8 cellular contexts compared by ENCODE assay signal in genomic region chr19:47514869-47515588, GRCh38. TPM values are rescaled to one million over a fixed set of nuclear protein-coding genes. Genes with fewer than 3 reads are reported as not detected.
A peak's percentile ranks its signal among the peaks of the same experiment; 100 is the strongest.
DNase-seq lines count a peak whose midpoint lies in the region; ATAC-seq, FAIRE-seq and TF ChIP-seq lines count a peak whose summit lies in the region.

Gene NAPA (minus strand): TSS chr19:47515063. CDS start chr19:47514940, 123 bp downstream.

- H3K9me3 ChIP-seq in ascending aorta (no peaks in the 10 kb centered on the region), right atrium auricular region (no peaks in the 10 kb centered on the region), psoas muscle (no peaks in the 10 kb centered on the region)

- peak; percentile 96 for FAIRE-seq in urothelium cell line (lab: Jason Lieb, UNC)

- H3K27ac ChIP-seq in ascending aorta (peak within 1 kb of the TSS; percentile 92 to 96), right atrium auricular region (peak within 1 kb of the TSS; percentile 95 to 96), psoas muscle (peak within 1 kb of the TSS; percentile 99)

- peak within 1 kb of the TSS; percentile 84 to 85 for H3K4me3 ChIP-seq in ascending aorta
- H3K4me3 ChIP-seq in right atrium auricular region: peak within 1 kb of the TSS; percentile 77 to 98
- peak within 1 kb of the TSS; percentile 95 for H3K4me3 ChIP-seq in psoas muscle

- DNase-seq in NCI-H1930 (lab: John Stamatoyannopoulos, UW): peak; percentile 100
- peak; percentile 100 for DNase-seq in T-helper 2 cell treated with Interferon-gamma antibody and Interleukin-4, amounts not matched to agents 5 μg/mL and 100 μg/mL, for 36 hours (ENCODE audit: low spot score)
- DNase-seq in ascending aorta (ENCODE audit: low spot score in 2 of 2): peak; percentile 100
- peak; percentile 100 for DNase-seq in right atrium auricular region (ENCODE audit: low spot score)
- peak; percentile 100 for DNase-seq in psoas muscle
- peak; percentile 99 for DNase-seq in urothelium cell line (ENCODE audit: low spot score)

- no peaks in the 10 kb centered on the region for H3K27me3 Mint-ChIP-seq in T-helper 2 cell treated with Interferon-gamma antibody and Interleukin-4, amounts not matched to agents 5 μg/mL and 100 μg/mL, for 36 hours (ENCODE audit: low read depth)

- H3K9me3 Mint-ChIP-seq in T-helper 2 cell treated with Interferon-gamma antibody and Interleukin-4, amounts not matched to agents 5 μg/mL and 100 μg/mL, for 36 hours: no peaks in the 10 kb centered on the region

- H3K4me1 ChIP-seq in ascending aorta: peaks cover 21 to 38% of the 10 kb centered on the region in 2 donors
- H3K4me1 ChIP-seq in right atrium auricular region: peaks cover 0 to 47% of the 10 kb centered on the region in 2 donors
- peaks cover 36% of the 10 kb centered on the region for H3K4me1 ChIP-seq in psoas muscle

- peak within 1 kb of the TSS; percentile 98 for H3K27ac Mint-ChIP-seq in T-helper 2 cell treated with Interferon-gamma antibody and Interleukin-4, amounts not matched to agents 5 μg/mL and 100 μg/mL, for 36 hours

- intact Hi-C loops in ascending aorta (cut with DNase I) (loop anchor here (1.0 to 2.0 kb wide), 6 partner anchors 31 to 228 kb away; partner anchors contain the start of gene KPTN), psoas muscle (cut with DNase I) (loop anchor here (2.0 to 10.0 kb wide), 5 partner anchors 78 to 190 kb away; no protein-coding TSS in a partner anchor)

- peaks cover 6% of the 10 kb centered on the region for H3K36me3 Mint-ChIP-seq in T-helper 2 cell treated with Interferon-gamma antibody and Interleukin-4, amounts not matched to agents 5 μg/mL and 100 μg/mL, for 36 hours (ENCODE audit: low read depth)

- H3K27me3 ChIP-seq in ascending aorta (no peaks in the 10 kb centered on the region), right atrium auricular region (no peaks in the 10 kb centered on the region), psoas muscle (ENCODE audit: insufficient read depth in 3 of 3, low read length in 2 of 3) (no peaks in the 10 kb centered on the region)

- H3K4me3 Mint-ChIP-seq in T-helper 2 cell treated with Interferon-gamma antibody and Interleukin-4, amounts not matched to agents 5 μg/mL and 100 μg/mL, for 36 hours: peak within 1 kb of the TSS; percentile 98

- ATAC-seq in GM18502 (IDR thresholded peaks at IDR 0.05; ENCODE audit: poor library complexity, unreplicated experiment) (peak; percentile 86), HG02970 (IDR thresholded peaks at IDR 0.05; ENCODE audit: low FRiP score, unreplicated experiment) (peak; percentile 91), psoas muscle (peak; percentile 92 to 96 (median 94))

- TF ChIP-seq CTCF in ascending aorta (IDR thresholded peaks at IDR 0.05) (no peak), right atrium auricular region (IDR thresholded peaks at IDR 0.05) (no peak), psoas muscle (IDR thresholded peaks at IDR 0.05) (no peak)

- 0 to 1% (median 0%) methylated on average over 63 to 78 of the region's 78 CpGs for WGBS in psoas muscle, 3 donors

- H3K36me3 ChIP-seq in ascending aorta (no peaks in the 10 kb centered on the region), right atrium auricular region (no peaks in the 10 kb centered on the region), psoas muscle (ENCODE audit: insufficient read depth in 1 of 2, low read depth in 1 of 2) (no peaks in the 10 kb centered on the region)

- peaks cover 53% of the 10 kb centered on the region for H3K4me1 Mint-ChIP-seq in T-helper 2 cell treated with Interferon-gamma antibody and Interleukin-4, amounts not matched to agents 5 μg/mL and 100 μg/mL, for 36 hours (ENCODE audit: low read depth)

RNA-seq across cellular contexts. Expression of gene NAPA, which starts in this region (rescaled TPM):
- 102 TPM for total RNA-seq in ascending aorta
- total RNA-seq in right atrium auricular region: 100 to 1,000 TPM; 127 to 213 TPM
- 100 to 1,000 TPM; 124 to 182 (median 159) TPM for total RNA-seq in psoas muscle
- polyA plus RNA-seq in psoas muscle: 100 to 1,000 TPM; 103 to 123 (median 109) TPM

Comparison
In these comparisons a context has a peak if more than half of its experiments do, and no peak if none do; other contexts are left out.
1. Peak in every context shown above with its lines: DNase-seq, ATAC-seq, H3K4me3 ChIP-seq and H3K27ac ChIP-seq.